8 cellular contexts compared by ENCODE assay signal in the genomic region with DNA sequence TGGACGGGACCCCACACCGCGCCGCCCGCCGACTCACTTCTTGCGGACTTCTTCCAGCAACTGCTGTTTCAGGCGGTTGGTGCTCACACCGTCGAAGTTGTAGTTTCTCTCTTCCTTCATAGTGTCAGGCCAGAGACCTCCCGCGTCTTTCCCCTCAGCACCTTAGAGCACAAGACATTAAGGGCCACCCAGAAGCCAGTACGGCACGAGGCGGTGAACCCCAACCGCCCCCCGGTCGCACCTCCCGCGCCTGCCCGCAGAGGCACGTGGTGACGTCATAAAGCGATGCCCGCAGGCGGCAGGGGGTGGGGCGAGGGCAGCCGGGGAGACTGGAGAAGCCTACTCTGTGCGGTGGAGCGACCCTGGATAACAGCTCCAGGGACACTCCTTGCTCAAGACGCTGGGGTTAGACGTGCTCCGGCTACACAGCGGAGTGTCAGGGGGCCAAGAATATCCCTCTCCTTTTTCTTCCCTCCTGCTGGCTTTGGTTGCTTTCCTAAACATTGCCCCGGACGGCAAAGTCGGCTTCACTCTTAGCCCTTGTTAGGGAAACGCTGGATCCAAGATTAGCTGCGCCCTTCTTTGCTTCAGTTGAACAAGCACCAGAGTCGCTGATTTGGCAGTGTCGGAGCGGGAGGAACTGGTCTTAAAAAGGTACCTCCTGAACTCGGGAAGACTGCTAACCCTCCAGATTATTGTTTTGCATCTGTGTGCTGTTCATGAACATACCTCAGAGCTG. TPM values are rescaled to one million over a fixed set of nuclear protein-coding genes. Genes with fewer than 3 reads are reported as not detected.
A peak's percentile ranks its signal among the peaks of the same experiment; 100 is the strongest.
DNase-seq lines count a peak whose midpoint lies in the region; ATAC-seq and TF ChIP-seq lines count a peak whose summit lies in the region.

A gene (minus strand): TSS at position 215 of the 739 bp plus-strand sequence. CDS start 95 bp downstream, at position 120.

- DNase-seq in CD8-positive, alpha-beta memory T cell = peak; percentile 6 to 63 (median 40)
- DNase-seq in H4 (ENCODE audit: low spot score) (peak; percentile 44), NCI-H2171 (lab: John Stamatoyannopoulos, UW) (peak; percentile 21), coronary artery (ENCODE audit: low spot score) (peak; percentile 85), left colon (peak; percentile 68 to 76)
- peak; percentile 71 for DNase-seq in activated CD4-positive, alpha-beta T cell treated with anti-CD3 and anti-CD28 coated beads, Interleukin-2, amount 10 ng/mL, durations not matched to agents 7 days and 5 days
- peak; percentile 35 to 41 for DNase-seq in stimulated activated CD4-positive, alpha-beta T cell treated with anti-CD3 and anti-CD28 coated beads, Interleukin-1b, Interleukin-23, amount 100 ng/mL, for 4 hours (ENCODE audit: low read depth in 2 of 2)

- peaks cover 9 to 15% (median 15%) of the 10 kb centered on the region in 3 donors for H3K4me1 Mint-ChIP-seq in CD8-positive, alpha-beta memory T cell
- peaks cover 13% of the 10 kb centered on the region for H3K4me1 Mint-ChIP-seq in activated CD4-positive, alpha-beta T cell treated with anti-CD3 and anti-CD28 coated beads, Interleukin-2, amount 10 ng/mL, durations not matched to agents 7 days and 5 days

- peak; percentile 89 for ATAC-seq in left colon
- ATAC-seq in GM18861 (IDR thresholded peaks at IDR 0.05; ENCODE audit: unreplicated experiment) = no peak

- peaks cover 27 to 30% of the 10 kb centered on the region in 2 donors for H3K27me3 Mint-ChIP-seq in CD8-positive, alpha-beta memory T cell
- peaks cover 35% of the 10 kb centered on the region for H3K27me3 Mint-ChIP-seq in activated CD4-positive, alpha-beta T cell treated with anti-CD3 and anti-CD28 coated beads, Interleukin-2, amount 10 ng/mL, durations not matched to agents 7 days and 5 days

- intact Hi-C loops in left colon (cut with DNase I, micrococcal nuclease) = no loop called here

- POLR2A ChIA-PET in CD8-positive, alpha-beta memory T cell (lab: Charles Lee) = no interaction called here
- POLR2A ChIA-PET in activated CD4-positive, alpha-beta T cell treated with anti-CD3 and anti-CD28 coated beads, Interleukin-2, amount 10 ng/mL, durations not matched to agents 7 days and 5 days (lab: Charles Lee) = no interaction called here

- H3K27ac ChIP-seq in CD8-positive, alpha-beta memory T cell (ENCODE audit: low read depth, low read length) = no peak within 1 kb of the TSS
- peak within 1 kb of the TSS; percentile 63 to 68 for H3K27ac ChIP-seq in coronary artery

- peak within 1 kb of the TSS in 3 of 8 donors; percentile 5 to 76 (median 43) for H3K27ac Mint-ChIP-seq in CD8-positive, alpha-beta memory T cell
- peak within 1 kb of the TSS; percentile 21 for H3K27ac Mint-ChIP-seq in activated CD4-positive, alpha-beta T cell treated with anti-CD3 and anti-CD28 coated beads, Interleukin-2, amount 10 ng/mL, durations not matched to agents 7 days and 5 days

- peak within 1 kb of the TSS; percentile 75 to 80 (median 78) for H3K4me3 Mint-ChIP-seq in CD8-positive, alpha-beta memory T cell
- peak within 1 kb of the TSS; percentile 73 for H3K4me3 Mint-ChIP-seq in activated CD4-positive, alpha-beta T cell treated with anti-CD3 and anti-CD28 coated beads, Interleukin-2, amount 10 ng/mL, durations not matched to agents 7 days and 5 days

- no peaks in the 10 kb centered on the region for H3K4me1 ChIP-seq in CD8-positive, alpha-beta memory T cell (ENCODE audit: insufficient read depth, low read length)

- no peak for TF ChIP-seq CTCF in coronary artery (IDR thresholded peaks at IDR 0.05)

- CTCF ChIA-PET in CD8-positive, alpha-beta memory T cell (lab: Charles Lee) = no interaction called here
- CTCF ChIA-PET in activated CD4-positive, alpha-beta T cell treated with anti-CD3 and anti-CD28 coated beads, Interleukin-2, amount 10 ng/mL, durations not matched to agents 7 days and 5 days (lab: Charles Lee) = interaction anchor here (1.0 to 1.5 kb wide), 3 partner anchors 10 to 15 kb away, joined by 3 to 4 read pairs (median 4); no protein-coding TSS in a partner anchor

- H3K36me3 Mint-ChIP-seq in CD8-positive, alpha-beta memory T cell = peaks cover 0 to under 1% (median 0%) of the 10 kb centered on the region in 3 donors
- H3K36me3 Mint-ChIP-seq in activated CD4-positive, alpha-beta T cell treated with anti-CD3 and anti-CD28 coated beads, Interleukin-2, amount 10 ng/mL, durations not matched to agents 7 days and 5 days (ENCODE audit: low read depth) = peaks cover 7% of the 10 kb centered on the region

- peak within 1 kb of the TSS; percentile 47 for H3K4me3 ChIP-seq in CD8-positive, alpha-beta memory T cell (ENCODE audit: low read length)
- H3K4me3 ChIP-seq in coronary artery = peak within 1 kb of the TSS; percentile 81

- H3K27me3 ChIP-seq in CD8-positive, alpha-beta memory T cell (ENCODE audit: insufficient read depth, low read length, poor library complexity, severe bottlenecking) = no peaks in the 10 kb centered on the region

- H3K9me3 ChIP-seq in CD8-positive, alpha-beta memory T cell (ENCODE audit: low read length) = no peaks in the 10 kb centered on the region

- H3K36me3 ChIP-seq in CD8-positive, alpha-beta memory T cell (ENCODE audit: insufficient read depth, low read length) = no peaks in the 10 kb centered on the region

- peaks cover 0 to 5% (median under 1%) of the 10 kb centered on the region in 5 donors for H3K9me3 Mint-ChIP-seq in CD8-positive, alpha-beta memory T cell
- H3K9me3 Mint-ChIP-seq in activated CD4-positive, alpha-beta T cell treated with anti-CD3 and anti-CD28 coated beads, Interleukin-2, amount 10 ng/mL, durations not matched to agents 7 days and 5 days = no peaks in the 10 kb centered on the region

RNA-seq across cellular contexts. Expression of the gene that starts here (rescaled TPM):
- total RNA-seq in CD8-positive, alpha-beta memory T cell = not detected
- polyA plus RNA-seq in CD8-positive, alpha-beta memory T cell = not detected
- total RNA-seq in H4 (2014; rRNA removed; shearing (Covaris generic)) = 2.3 and 5.7 TPM in 2 replicates
- total RNA-seq in activated CD4-positive, alpha-beta T cell treated with anti-CD3 and anti-CD28 coated beads, Interleukin-2, amount 10 ng/mL, durations not matched to agents 7 days and 5 days = under 1 TPM in 1 of 2 experiments, not detected in 1; 0.17 TPM
- total RNA-seq in left colon = under 1 TPM; 0.27 to 0.61 TPM

Comparison
In these comparisons a context has a peak if more than half of its experiments do, and no peak if none do; other contexts are left out.
1. Peak in DNase-seq and H3K4me3 ChIP-seq in CD8-positive, alpha-beta memory T cell; RNA of the gene not detected or under 1 TPM.
2. Peak in DNase-seq in activated CD4-positive, alpha-beta T cell treated with anti-CD3 and anti-CD28 coated beads, Interleukin-2, amount 10 ng/mL, durations not matched to agents 7 days and 5 days; RNA of the gene not detected or under 1 TPM.
3. Peak in DNase-seq and ATAC-seq in left colon; RNA of the gene not detected or under 1 TPM.
4. DNase-seq: peak in every context shown above with its lines; median percentile 85 in coronary artery; 72 in left colon; 71 in activated CD4-positive, alpha-beta T cell treated with anti-CD3 and anti-CD28 coated beads, Interleukin-2, amount 10 ng/mL, durations not matched to agents 7 days and 5 days; 44 in H4; 40 in CD8-positive, alpha-beta memory T cell; 38 in stimulated activated CD4-positive, alpha-beta T cell treated with anti-CD3 and anti-CD28 coated beads, Interleukin-1b, Interleukin-23, amount 100 ng/mL, for 4 hours; 21 in NCI-H2171.